ENCODE assay signal across 27 cellular contexts in the genomic region with DNA sequence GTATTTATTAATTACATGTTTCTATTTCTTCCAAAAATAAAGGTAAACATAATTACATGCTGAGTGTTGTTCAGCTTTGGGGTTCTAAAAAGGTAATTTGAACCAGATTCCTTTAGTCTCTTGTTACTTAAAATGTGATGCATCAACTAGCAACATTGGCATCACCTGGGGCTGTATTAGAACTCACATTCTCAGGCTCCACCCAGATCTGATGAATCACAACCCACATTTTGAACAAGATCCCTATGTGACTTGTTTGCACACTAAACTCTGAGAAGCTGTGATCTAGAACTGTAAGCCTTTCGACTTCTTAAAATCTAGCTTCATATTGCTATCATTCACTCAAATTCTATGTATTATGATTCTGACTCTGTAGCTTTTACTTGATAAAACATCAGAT. TPM values are rescaled to one million over a fixed set of nuclear protein-coding genes. Genes with fewer than 3 reads are reported as not detected.
"Had no signal": no experiment of that assay in that cellular context is flagged by ENCODE, and none has a peak within 500 bp of the region (broad histone marks: within the 10 kb centered on the region; RNA-seq: fewer than 3 reads in every experiment).

No MANE protein-coding gene starts in this region.

- ATAC-seq: activated CD8-positive, alpha-beta T cell treated with anti-CD3 and anti-CD28 coated beads, Interleukin-2, amount 10 ng/mL, durations not matched to agents 7 days and 5 days; activated naive CD8-positive, alpha-beta T cell treated with anti-CD3 and anti-CD28 coated beads, Interleukin-2, amount 50 U/mL, for 24 hours; K562 had no signal

- H3K27ac ChIP-seq: cardiac muscle cell, PC-9, SJCRH30, SK-N-MC had no signal

- H3K4me3 ChIP-seq: cardiac muscle cell, K562, MG63, PC-9, SJCRH30, SK-N-MC had no signal

- FAIRE-seq: K562, RCC 7860, TTC549 had no signal

- H3K9me3 ChIP-seq: MG63, SJCRH30 had no signal

- DNase-seq: activated CD4-positive, alpha-beta T cell treated with anti-CD3 and anti-CD28 coated beads, Interleukin-2, amount 10 ng/mL, durations not matched to agents 24 days and 14 days; activated CD4-positive, alpha-beta T cell treated with anti-CD3 and anti-CD28 coated beads, Interleukin-2, amount 50 U/mL, for 4 hours; activated CD8-positive, alpha-beta memory T cell treated with anti-CD3 and anti-CD28 coated beads, Interleukin-2, amount 50 U/mL, for 4 hours; activated CD8-positive, alpha-beta T cell treated with anti-CD3 and anti-CD28 coated beads, Interleukin-2, amount 10 ng/mL, durations not matched to agents 7 days and 5 days; activated effector memory CD4-positive, alpha-beta T cell treated with Interleukin-2 at 50 U/mL for 16 hours; activated naive CD4-positive, alpha-beta T cell treated with anti-CD3 and anti-CD28 coated beads, Interleukin-2, amount 10 ng/mL, durations not matched to agents 7 days and 5 days; activated naive CD8-positive, alpha-beta T cell treated with anti-CD3 and anti-CD28 coated beads, Interleukin-2, amount 50 U/mL, for 24 hours; activated T-cell treated with anti-CD3 and anti-CD28 coated beads for 4 hours; activated T-cell treated with anti-CD3 and anti-CD28 coated beads, Interleukin-2, amount 50 U/mL, for 48 hours; anterior cingulate cortex; MG63; NCI-H1048; NCI-H1105 treated with DMSO at 0.1 percent for 48 hours; NCI-H1436; NCI-H1694; NCI-H1930; NCI-H2081 treated with DMSO at 0.1 percent for 48 hours; NCI-H345; NCI-H524 treated with DMSO at 0.1 percent for 48 hours; PC-9; SHP77; SJCRH30 had no signal

- H3K36me3 ChIP-seq: cardiac muscle cell, MG63, SJCRH30 had no signal

- H3K27me3 ChIP-seq: cardiac muscle cell, MG63, SJCRH30 had no signal

- H3K4me1 ChIP-seq: SJCRH30 had no signal

RNA-seq across cellular contexts. Expression of a gene that starts 23.0 kb away (rescaled TPM):
- total RNA-seq: activated CD8-positive, alpha-beta T cell treated with anti-CD3 and anti-CD28 coated beads, Interleukin-2, amount 10 ng/mL, durations not matched to agents 7 days and 5 days; SJCRH30 had no signal
